11 cellular contexts compared by ENCODE assay signal in genomic region chr4:61199869-61200194, GRCh38. TPM values are rescaled to one million over a fixed set of nuclear protein-coding genes. Genes with fewer than 3 reads are reported as not detected.
DNase-seq lines count a peak whose midpoint lies in the region; ATAC-seq, FAIRE-seq and TF ChIP-seq lines count a peak whose summit lies in the region.
"Had no signal": no experiment of that assay in that cellular context is flagged by ENCODE, and none has a peak within 500 bp of the region (broad histone marks: within the 10 kb centered on the region; RNA-seq: fewer than 3 reads in every experiment).

No MANE protein-coding gene starts in this region.

- H3K27ac Mint-ChIP-seq in natural killer cell treated with Interleukin-12 subunit alpha and Interleukin-12 subunit beta and Interleukin-15 and Interleukin-18, amount 100 ng/mL, for 72 hours: no peak overlapping the region
- H3K27ac Mint-ChIP-seq: IgD-negative memory B cell had no signal

- H3K4me1 ChIP-seq in Panc1 (ENCODE audit: control insufficient read depth, insufficient read depth, low read length) (no peaks in the 10 kb centered on the region), esophagus squamous epithelium (peaks cover 6 to 38% (median 26%) of the 10 kb centered on the region in 3 donors), pancreas (no peaks in the 10 kb centered on the region)

- no peak for FAIRE-seq in pancreas (lab: Jason Lieb, UNC)

- peaks cover 7% of the 10 kb centered on the region for H3K36me3 Mint-ChIP-seq in natural killer cell treated with Interleukin-12 subunit alpha and Interleukin-12 subunit beta and Interleukin-15 and Interleukin-18, amount 100 ng/mL, for 72 hours
- H3K36me3 Mint-ChIP-seq: IgD-negative memory B cell had no signal

- no peak for TF ChIP-seq POLR2A in esophagus squamous epithelium (IDR thresholded peaks at IDR 0.05)

- H3K36me3 ChIP-seq in Panc1 (ENCODE audit: control insufficient read depth, insufficient read depth, low read length) (no peaks in the 10 kb centered on the region), esophagus squamous epithelium (no peaks in the 10 kb centered on the region), pancreas (no peaks in the 10 kb centered on the region)

- H3K27ac ChIP-seq in AG04450 (ENCODE audit: low read depth, low read length) (no peak overlapping the region), Panc1 (ENCODE audit: low read length) (no peak overlapping the region), esophagus squamous epithelium (no peak overlapping the region), pancreas (no peak overlapping the region)

- no peaks in the 10 kb centered on the region for H3K9me3 Mint-ChIP-seq in natural killer cell treated with Interleukin-12 subunit alpha and Interleukin-12 subunit beta and Interleukin-15 and Interleukin-18, amount 100 ng/mL, for 72 hours

- peak overlapping the region; percentile 54 for H3K4me3 ChIP-seq in AG04450 (ENCODE audit: low read depth, low read length)
- H3K4me3 ChIP-seq in Panc1 (ENCODE audit: low read depth in 2 of 2, low read length in 2 of 2): peak overlapping the region; percentile 13 to 34; a peak in 3 of 4 replicates
- H3K4me3 ChIP-seq in esophagus squamous epithelium: peak overlapping the region; percentile 39 to 70 (median 52)
- H3K4me3 ChIP-seq in pancreas: peak overlapping the region in 3 of 4 donors; percentile 10 to 45 (median 32)

- no peak overlapping the region for H3K4me3 Mint-ChIP-seq in natural killer cell treated with Interleukin-12 subunit alpha and Interleukin-12 subunit beta and Interleukin-15 and Interleukin-18, amount 100 ng/mL, for 72 hours
- H3K4me3 Mint-ChIP-seq: IgD-negative memory B cell had no signal

- CTCF ChIA-PET in AG04450 (lab: Charles Lee) (no interaction called here), Panc1 (lab: Charles Lee) (no interaction called here)

- H3K27me3 Mint-ChIP-seq in natural killer cell treated with Interleukin-12 subunit alpha and Interleukin-12 subunit beta and Interleukin-15 and Interleukin-18, amount 100 ng/mL, for 72 hours: peaks cover 19 to 21% of the 10 kb centered on the region in 2 donors

- WGBS in esophagus squamous epithelium, 2 donors: 10 to 12% methylated on average over 8 to 10 of the region's 10 CpGs
- WGBS in pancreas, 2 donors: 2 to 4% methylated on average over 8 to 10 of the region's 10 CpGs

- POLR2A ChIA-PET in AG04450 (lab: Yijun Ruan, JAX) (no interaction called here), Panc1 (lab: Charles Lee) (no interaction called here)

- H3K27me3 ChIP-seq in AG04450 (ENCODE audit: control insufficient read depth, insufficient read depth, low read length) (peaks cover 38% of the 10 kb centered on the region), Panc1 (ENCODE audit: control insufficient read depth, insufficient read depth, low read length) (peaks cover 10% of the 10 kb centered on the region), esophagus squamous epithelium (peaks cover 0 to 70% (median 8%) of the 10 kb centered on the region in 4 donors), pancreas (peaks cover 0 to 13% (median 3%) of the 10 kb centered on the region in 4 donors)

- H3K9me3 ChIP-seq in AG04450 (ENCODE audit: control insufficient read depth, insufficient read depth, low read length): no peaks in the 10 kb centered on the region
- H3K9me3 ChIP-seq in Panc1 (ENCODE audit: control insufficient read depth, insufficient read depth, low read depth, low read length): no peaks in the 10 kb centered on the region
- no peaks in the 10 kb centered on the region for H3K9me3 ChIP-seq in esophagus squamous epithelium
- H3K9me3 ChIP-seq in pancreas: no peaks in the 10 kb centered on the region

- intact Hi-C loops in Panc1 (cut with micrococcal nuclease; ENCODE audit: unreplicated experiment) (no loop called here), esophagus squamous epithelium (cut with DNase I) (no loop called here), pancreas (cut with DNase I) (no loop called here)

- DNase-seq in AG04450 (ENCODE audit: low read depth, low spot score) (no peak), Panc1 (ENCODE audit: low read depth, low spot score) (no peak), esophagus squamous epithelium (lab: John Stamatoyannopoulos, UW) (no peak), pancreas (no peak), DMS 273 treated with DMSO at 0.1 percent for 48 hours (lab: John Stamatoyannopoulos, UW) (no peak), amygdala (lab: John Stamatoyannopoulos, UW) (no peak)
- DNase-seq in stimulated activated CD4-positive, alpha-beta T cell treated with anti-CD3 and anti-CD28 coated beads, Interleukin-12 subunit alpha, Interleukin-12 subunit beta, amount 100 ng/mL, for 4 hours: no peak
- DNase-seq in natural killer cell treated with Interleukin-12 subunit alpha and Interleukin-12 subunit beta and Interleukin-15 and Interleukin-18, amount 100 ng/mL, for 72 hours (ENCODE audit: low spot score): no peak
- DNase-seq: activated CD4-positive, alpha-beta T cell treated with anti-CD3 and anti-CD28 coated beads for 1 hour; cerebellar nuclear complex had no signal

- peaks cover 0 to 3% of the 10 kb centered on the region in 2 donors for H3K4me1 Mint-ChIP-seq in natural killer cell treated with Interleukin-12 subunit alpha and Interleukin-12 subunit beta and Interleukin-15 and Interleukin-18, amount 100 ng/mL, for 72 hours (ENCODE audit: low read depth in 2 of 2)
- H3K4me1 Mint-ChIP-seq: IgD-negative memory B cell had no signal

- in situ Hi-C loops in Panc1 (cut with HindIII; ENCODE audit: low pct_unique_long_range_greater_than_20kb, low sequenced_read_pairs): no loop called here

- BruUV-seq in Panc1 (replicated peaks; lab: Mats Ljungman, UMichigan): no TSS peak

- 0 out of 2 replicates have a peak, but pooled peaks have one; percentile 31 for ATAC-seq in Panc1
- ATAC-seq in pancreas: no peak
- ATAC-seq in natural killer cell treated with Interleukin-12 subunit alpha and Interleukin-12 subunit beta and Interleukin-15 and Interleukin-18, amount 100 ng/mL, for 72 hours: no peak

- TF ChIP-seq CTCF in AG04450 (IDR thresholded peaks at IDR 0.05; ENCODE audit: low read depth, low read length) (no peak), Panc1 (IDR thresholded peaks at IDR 0.05) (no peak), esophagus squamous epithelium (IDR thresholded peaks at IDR 0.05) (no peak), pancreas (IDR thresholded peaks at IDR 0.05) (no peak)

RNA-seq across cellular contexts. Expression of gene ADGRL3, which starts 0.3 kb away (rescaled TPM):
- 0.22 and 0.35 TPM in 2 replicates for polyA plus RNA-seq in AG04450 (2011; rRNA removed)
- 0.70 and 0.97 TPM in 2 replicates for polyA minus RNA-seq in AG04450 (2011; rRNA and poly(A)+ RNA removed)
- total RNA-seq in Panc1 (2021; ENCODE audit: unreplicated experiment): 0.23 TPM
- 0.08 TPM for polyA plus RNA-seq in Panc1 (2012; ENCODE audit: insufficient read length)
- 1 to 10 TPM in 2 of 4 donors, under 1 TPM in 2; 0.19 to 7.8 (median 1.3) TPM for total RNA-seq in esophagus squamous epithelium
- 1 to 10 TPM in 1 of 6 donors, under 1 TPM in 5; 0.14 to 1.4 (median 0.35) TPM for total RNA-seq in pancreas
- polyA plus RNA-seq in pancreas: under 1 TPM; 0.08 to 0.21 TPM
- not detected for total RNA-seq in natural killer cell treated with Interleukin-12 subunit alpha and Interleukin-12 subunit beta and Interleukin-15 and Interleukin-18, amount 100 ng/mL, for 72 hours
- polyA plus RNA-seq: IgD-negative memory B cell had no signal
